In genomic region chr21:34195365-34195764, GRCh38 we compare ENCODE assay signal across 18 cellular contexts.
DNase-seq lines count a peak whose midpoint lies in the region; ATAC-seq, FAIRE-seq and TF ChIP-seq lines count a peak whose summit lies in the region.
"Had no signal": no experiment of that assay in that cellular context is flagged by ENCODE, and none has a peak within 500 bp of the region (broad histone marks: within the 10 kb centered on the region; RNA-seq: fewer than 3 reads in every experiment).

No MANE protein-coding gene starts in this region.

- H3K4ac ChIP-seq in H1 (replicated peaks; ENCODE audit: insufficient read length, low read depth, low read length) (no peak overlapping the region), mesendoderm (ENCODE audit: low read depth, low read length) (no peak overlapping the region)

- no peak overlapping the region for H2AFZ ChIP-seq in H1 (ENCODE audit: low read length)

- no peak overlapping the region for H4K91ac ChIP-seq in H1 (replicated peaks; ENCODE audit: insufficient read length, low read length)

- H3K27me3 ChIP-seq in H1 (replicated peaks in 1 of 4; ENCODE audit: control insufficient read depth in 3 of 4, extremely low read depth in 1 of 4, insufficient read depth in 3 of 4, low read length in 3 of 4) (no peaks in the 10 kb centered on the region), mesendoderm (ENCODE audit: insufficient read depth, low read length, poor library complexity) (no peaks in the 10 kb centered on the region)
- H3K27me3 ChIP-seq: BLaER1 had no signal

- no peak overlapping the region for H3K27ac ChIP-seq in H1 (ENCODE audit: low read depth, low read length)
- H3K27ac ChIP-seq in mesendoderm (ENCODE audit: low read depth, low read length), result no peak overlapping the region
- H3K27ac ChIP-seq: BLaER1, HL-60 had no signal

- no peak overlapping the region for H3K27ac Mint-ChIP-seq in activated CD8-positive, alpha-beta memory T cell treated with anti-CD3 and anti-CD28 coated beads, Interleukin-2, amount 10 ng/mL, durations not matched to agents 7 days and 5 days

- H3K4me3 Mint-ChIP-seq in activated CD8-positive, alpha-beta memory T cell treated with anti-CD3 and anti-CD28 coated beads, Interleukin-2, amount 10 ng/mL, durations not matched to agents 7 days and 5 days, result no peak overlapping the region
- H3K4me3 Mint-ChIP-seq: CD8-positive, alpha-beta memory T cell had no signal

- H3K18ac ChIP-seq in H1 (ENCODE audit: extremely low read depth, low read length) (no peak overlapping the region), mesendoderm (ENCODE audit: low read length) (no peak overlapping the region)

- no peaks in the 10 kb centered on the region for H4K20me1 ChIP-seq in H1 (replicated peaks in 1 of 2; ENCODE audit: control insufficient read depth in 1 of 2, insufficient read depth in 2 of 2, low read length in 2 of 2)
- H4K20me1 ChIP-seq: BLaER1 had no signal

- H2AK5ac ChIP-seq in H1 (ENCODE audit: low read depth, low read length) (no peak overlapping the region), mesendoderm (ENCODE audit: low read length) (no peak overlapping the region)

- TF ChIP-seq POLR2A in H1 (IDR thresholded peaks at IDR 0.05; ENCODE audit: control extremely low read depth in 1 of 2, low read depth in 2 of 2, low read length in 2 of 2), result no peak

- H2BK5ac ChIP-seq in H1 (ENCODE audit: low read depth, low read length) (no peak overlapping the region), mesendoderm (ENCODE audit: low read length) (no peak overlapping the region)

- no peak for FAIRE-seq in H1 (lab: Jason Lieb, UNC)
- FAIRE-seq: H54, HepG2 had no signal

- peaks cover 48% of the 10 kb centered on the region for H3K4me1 Mint-ChIP-seq in activated CD8-positive, alpha-beta memory T cell treated with anti-CD3 and anti-CD28 coated beads, Interleukin-2, amount 10 ng/mL, durations not matched to agents 7 days and 5 days

- no peak for TF ChIP-seq RAD21 in H1 (IDR thresholded peaks at IDR 0.05 in 1 of 2, conservative IDR thresholded peaks at IDR 0.05 in 1 of 2; ENCODE audit: low read depth in 2 of 2, low read length in 2 of 2)

- H3K56ac ChIP-seq in H1 (replicated peaks; ENCODE audit: insufficient read length, low read depth, low read length), result no peak overlapping the region
- no peak overlapping the region for H3K56ac ChIP-seq in mesendoderm (ENCODE audit: low read length)

- H3K9me3 ChIP-seq in H1 (ENCODE audit: insufficient read depth in 2 of 2, low read depth in 1 of 2, low read length in 1 of 2), result 0 out of 4 replicates have a peak, but pooled peaks cover 0 to 3% of the 10 kb centered on the region in 2 experiments
- H3K9me3 ChIP-seq: Caco-2 had no signal

- no peak overlapping the region for H2BK20ac ChIP-seq in H1 (ENCODE audit: low read length)

- H3K36me3 ChIP-seq in H1 (ENCODE audit: control insufficient read depth in 2 of 4, insufficient read depth in 4 of 4, low read length in 3 of 4), result no peaks in the 10 kb centered on the region
- H3K36me3 ChIP-seq in mesendoderm (ENCODE audit: control insufficient read depth, insufficient read depth, low read length), result no peaks in the 10 kb centered on the region
- H3K36me3 ChIP-seq: BLaER1 had no signal

- H3K79me1 ChIP-seq in H1 (ENCODE audit: low read depth, low read length) (no peaks in the 10 kb centered on the region), mesendoderm (ENCODE audit: low read length) (no peaks in the 10 kb centered on the region)

- H3K79me2 ChIP-seq in H1 (ENCODE audit: control insufficient read depth in 1 of 2, insufficient read depth in 2 of 2, low read length in 2 of 2) (no peaks in the 10 kb centered on the region), mesendoderm (ENCODE audit: control insufficient read depth, insufficient read depth, low read length) (no peaks in the 10 kb centered on the region)

- no peak overlapping the region for H4K5ac ChIP-seq in H1 (ENCODE audit: insufficient read length, low read depth, low read length)
- H4K5ac ChIP-seq in mesendoderm (ENCODE audit: low read length), result no peak overlapping the region

- no peak overlapping the region for H3K14ac ChIP-seq in H1 (ENCODE audit: insufficient read length)

- no peak overlapping the region for H2BK12ac ChIP-seq in H1 (ENCODE audit: low read depth, low read length)

- 0 out of 4 replicates have a peak overlapping the region, but pooled peaks of 1 of the 2 experiments have one; percentile 43 for H3K4me2 ChIP-seq in H1 (ENCODE audit: insufficient read depth in 1 of 2, low read depth in 2 of 2, low read length in 2 of 2)
- no peak overlapping the region for H3K4me2 ChIP-seq in mesendoderm (ENCODE audit: low read length)
- H3K4me2 ChIP-seq: BLaER1 had no signal

- POLR2A ChIA-PET in H1 (lab: Charles Lee; ENCODE audit: partially characterized antibody), result interaction anchor here (0.6 to 1.3 kb wide), 2 partner anchors 122 to 917 kb away, joined by 3 read pairs; partner anchors contain the start of genes MRPS6 and SLC5A3

- H3K27me3 Mint-ChIP-seq in activated CD8-positive, alpha-beta memory T cell treated with anti-CD3 and anti-CD28 coated beads, Interleukin-2, amount 10 ng/mL, durations not matched to agents 7 days and 5 days, result no peaks in the 10 kb centered on the region

- CTCF ChIA-PET in activated CD8-positive, alpha-beta memory T cell treated with anti-CD3 and anti-CD28 coated beads, Interleukin-2, amount 10 ng/mL, durations not matched to agents 7 days and 5 days (lab: Charles Lee), result no interaction called here
- CTCF ChIA-PET in H1 (lab: Charles Lee; ENCODE audit: partially characterized antibody), result interaction anchor here (1.2 kb wide), 1 partner anchor 68 kb away, joined by 3 read pairs; no protein-coding TSS in a partner anchor

- WGBS in H1 (ENCODE audit: extremely low coverage in 1 of 2, insufficient coverage in 1 of 2, insufficient read length in 1 of 2, insufficient replicate concordance in 2 of 2, low coverage in 1 of 2, low lambda C conversion rate in 2 of 2, missing lambda C conversion rate in 1 of 2), 2 experiments, result 23% methylated on average over 7 of the region's 7 CpGs; no CpG with 5 or more reads in 1 of the 2 experiments
- WGBS in mesendoderm (ENCODE audit: extremely low coverage, insufficient coverage, low lambda C conversion rate), result no CpG with 5 or more reads among the region's 7 CpGs

- ATAC-seq in activated CD8-positive, alpha-beta memory T cell treated with anti-CD3 and anti-CD28 coated beads, Interleukin-2, amount 10 ng/mL, durations not matched to agents 7 days and 5 days, result no peak
- ATAC-seq in HG02885 (IDR thresholded peaks at IDR 0.05; ENCODE audit: poor library complexity, unreplicated experiment), result no peak
- ATAC-seq: HepG2 had no signal

- H4K8ac ChIP-seq in H1 (ENCODE audit: extremely low read depth, insufficient read depth, low read length) (no peak overlapping the region), mesendoderm (ENCODE audit: low read depth, low read length) (no peak overlapping the region)

- H3K36me3 Mint-ChIP-seq in activated CD8-positive, alpha-beta memory T cell treated with anti-CD3 and anti-CD28 coated beads, Interleukin-2, amount 10 ng/mL, durations not matched to agents 7 days and 5 days, result peaks cover 8% of the 10 kb centered on the region

- peak in 1 of 2 experiments; percentile 52; a peak in 1 of 3 replicates for TF ChIP-seq EP300 in H1 (IDR thresholded peaks at IDR 0.05; ENCODE audit: borderline replicate concordance in 1 of 2, low read depth in 2 of 2, low read length in 2 of 2)

- H3K23me2 ChIP-seq in H1 (ENCODE audit: low read depth, low read length), result peaks cover 3% of the 10 kb centered on the region; the same call in 1 of the 2 replicates

- no peak for TF ChIP-seq CTCF in H1 (IDR thresholded peaks at IDR 0.05; ENCODE audit: control extremely low read depth in 1 of 3, insufficient read depth in 1 of 3, low read depth in 1 of 3, low read length in 3 of 3)

- H2BK15ac ChIP-seq in H1 (ENCODE audit: low read length) (peak overlapping the region; percentile 32; the same call in 1 of the 2 replicates), mesendoderm (replicated peaks; ENCODE audit: low read depth) (no peak overlapping the region)

- no peak overlapping the region for H3K9ac ChIP-seq in H1 (replicated peaks in 1 of 4; ENCODE audit: extremely low read depth in 1 of 4, low read depth in 3 of 4, low read length in 3 of 4)
- no peak overlapping the region for H3K9ac ChIP-seq in mesendoderm (ENCODE audit: low read length)
- H3K9ac ChIP-seq: BLaER1 had no signal

- H3K23ac ChIP-seq in H1 (ENCODE audit: insufficient read length) (no peak overlapping the region), mesendoderm (ENCODE audit: low read length) (no peak overlapping the region)

- H3K4me3 ChIP-seq in H1 (ENCODE audit: extremely low read depth in 1 of 4, insufficient read depth in 2 of 4, low read depth in 3 of 4, low read length in 4 of 4) (peak overlapping the region in 1 of 4 experiments; percentile 12; a peak in 1 of 8 replicates), mesendoderm (ENCODE audit: low read length) (no peak overlapping the region)
- H3K4me3 ChIP-seq: BLaER1 had no signal

- H2BK120ac ChIP-seq in H1 (replicated peaks; ENCODE audit: low read depth, low read length) (no peak overlapping the region), mesendoderm (ENCODE audit: low read depth, low read length) (no peak overlapping the region)

- H3K4me1 ChIP-seq in H1 (replicated peaks in 1 of 4; ENCODE audit: control insufficient read depth in 3 of 4, insufficient read depth in 4 of 4, low read length in 3 of 4), result peaks cover 3 to 18% (median 12%) of the 10 kb centered on the region in 4 experiments
- peaks cover 4% of the 10 kb centered on the region for H3K4me1 ChIP-seq in mesendoderm (ENCODE audit: control insufficient read depth, low read depth, low read length)

- no peaks in the 10 kb centered on the region for H3K9me3 Mint-ChIP-seq in activated CD8-positive, alpha-beta memory T cell treated with anti-CD3 and anti-CD28 coated beads, Interleukin-2, amount 10 ng/mL, durations not matched to agents 7 days and 5 days (ENCODE audit: low read depth)
- H3K9me3 Mint-ChIP-seq: CD8-positive, alpha-beta memory T cell had no signal

- DNase-seq in activated CD8-positive, alpha-beta memory T cell treated with anti-CD3 and anti-CD28 coated beads for 24 hours, result peak; percentile 33
- DNase-seq in activated CD8-positive, alpha-beta memory T cell treated with anti-CD3 and anti-CD28 coated beads, Interleukin-2, amount 10 ng/mL, durations not matched to agents 7 days and 5 days, result no peak
- DNase-seq in H1 (ENCODE audit: low read depth in 1 of 2, low spot score in 2 of 2) (no peak), iPS DF 4.7 (ENCODE audit: extremely low read depth, low spot score) (peak; percentile 83), mesendoderm (peak; percentile 62), NCI-H1436 treated with DMSO at 0.1 percent for 48 hours (lab: John Stamatoyannopoulos, UW) (no peak), mesenteric fat pad (ENCODE audit: low spot score) (no peak)
- DNase-seq: 8988T; AML-193; CD8-positive, alpha-beta memory T cell; DND-41; GDM1 had no signal

TF ChIP-seq in H1, 55 proteins besides CTCF, POLR2A, EP300 and RAD21 (continues in another document):
- TF ChIP-seq POU5F1 (IDR thresholded peaks at IDR 0.05; ENCODE audit: low read depth, low read length) (no peak), TAF1 (IDR thresholded peaks at IDR 0.05; ENCODE audit: low read depth, low read length) (no peak), MAX (IDR thresholded peaks at IDR 0.05) (peak; percentile 59)

Comparison
In these comparisons a context has a peak if more than half of its experiments do, and no peak if none do; other contexts are left out.
1. DNase-seq: peak in activated CD8-positive, alpha-beta memory T cell treated with anti-CD3 and anti-CD28 coated beads for 24 hours (single experiment), iPS DF 4.7 (single experiment) and mesendoderm (single experiment); none in activated CD8-positive, alpha-beta memory T cell treated with anti-CD3 and anti-CD28 coated beads, Interleukin-2, amount 10 ng/mL, durations not matched to agents 7 days and 5 days (single experiment), H1 (0 of 2), NCI-H1436 treated with DMSO at 0.1 percent for 48 hours (single experiment) and mesenteric fat pad (single experiment).